Comparison of ENCODE assay signal across 14 cellular contexts in the genomic region with DNA sequence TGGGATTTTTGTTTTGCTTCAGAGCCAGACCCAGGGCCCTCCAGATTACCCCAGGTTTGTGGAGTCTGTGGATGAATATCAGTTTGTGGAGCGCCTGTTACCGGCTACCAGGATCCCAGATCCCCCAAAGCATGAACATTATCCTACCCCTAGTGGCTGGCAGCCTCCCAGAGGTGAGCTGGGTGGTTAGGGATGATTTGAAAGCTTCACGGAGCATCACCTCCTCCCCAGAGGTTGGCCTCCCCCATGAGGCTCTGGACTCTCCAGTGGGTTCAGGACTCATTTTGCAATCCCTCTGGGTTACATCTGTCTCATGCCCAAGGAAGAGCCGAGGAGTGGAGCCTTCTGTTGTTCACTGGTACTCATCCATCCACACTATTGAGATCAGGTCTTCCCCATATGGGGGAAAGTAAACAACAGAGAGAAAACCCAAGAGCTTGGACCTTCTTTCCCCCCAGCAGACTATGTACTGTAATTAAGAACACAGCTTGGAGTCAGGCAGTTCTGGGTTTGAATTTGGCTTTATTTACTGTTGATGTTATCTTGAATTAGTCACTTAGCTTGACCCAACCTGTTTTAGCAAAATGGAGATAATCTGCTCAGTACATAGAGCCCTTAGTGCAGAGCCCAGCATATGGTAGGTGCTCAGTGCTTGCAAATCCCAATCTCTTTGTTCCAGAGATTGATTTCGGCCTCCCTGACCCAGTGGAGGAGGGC. TPM values are rescaled to one million over a fixed set of nuclear protein-coding genes. Genes with fewer than 3 reads are reported as not detected.
A peak's percentile ranks its signal among the peaks of the same experiment; 100 is the strongest.
DNase-seq lines count a peak whose midpoint lies in the region; ATAC-seq and TF ChIP-seq lines count a peak whose summit lies in the region.
"Had no signal": no experiment of that assay in that cellular context is flagged by ENCODE, and none has a peak within 500 bp of the region (broad histone marks: within the 10 kb centered on the region; RNA-seq: fewer than 3 reads in every experiment).

No MANE protein-coding gene starts in this region.

- H3K9me3 Mint-ChIP-seq in T-helper 1 cell treated with Interleukin-12 subunit alpha and Interleukin-12 subunit beta and Interleukin-4 antibody, amounts not matched to agents 30 μg/mL and 1 μg/mL, for 36 hours: no peaks in the 10 kb centered on the region
- no peaks in the 10 kb centered on the region for H3K9me3 Mint-ChIP-seq in activated naive CD8-positive, alpha-beta T cell treated with anti-CD3 and anti-CD28 coated beads for 36 hours
- H3K9me3 Mint-ChIP-seq in nephron: no peaks in the 10 kb centered on the region
- H3K9me3 Mint-ChIP-seq: dendritic cell treated with granulocyte-macrophage colony-stimulating factor and Interleukin-4, amounts not matched to agents 40 ng/mL and 50 ng/mL, for 4 days had no signal

- H3K4me3 ChIP-seq in HEK293 (ENCODE audit: low read depth, low read length): no peak overlapping the region
- H3K4me3 ChIP-seq in SJCRH30: no peak overlapping the region
- H3K4me3 ChIP-seq: lower lobe of right lung, ovary, suprapubic skin had no signal

- H3K4me1 Mint-ChIP-seq in T-helper 1 cell treated with Interleukin-12 subunit alpha and Interleukin-12 subunit beta and Interleukin-4 antibody, amounts not matched to agents 30 μg/mL and 1 μg/mL, for 36 hours (ENCODE audit: low read depth): peaks cover 20% of the 10 kb centered on the region
- peaks cover 25% of the 10 kb centered on the region for H3K4me1 Mint-ChIP-seq in activated naive CD8-positive, alpha-beta T cell treated with anti-CD3 and anti-CD28 coated beads for 36 hours
- peaks cover 20% of the 10 kb centered on the region for H3K4me1 Mint-ChIP-seq in nephron

- DNase-seq in T-helper 1 cell (no peak), NCI-H526 (lab: John Stamatoyannopoulos, UW) (no peak), SJCRH30 (no peak)
- no peak for DNase-seq in activated naive CD8-positive, alpha-beta T cell treated with anti-CD3 and anti-CD28 coated beads for 36 hours
- DNase-seq: 8988T, amygdala, lower lobe of right lung, ovary had no signal

- peaks cover 3% of the 10 kb centered on the region; the same call in 1 of the 2 replicates for H3K4me1 ChIP-seq in HEK293 (ENCODE audit: control insufficient read depth, insufficient read depth, low read length)
- H3K4me1 ChIP-seq in SJCRH30: peaks cover 4% of the 10 kb centered on the region; the same call in 1 of the 2 replicates

- H3K36me3 Mint-ChIP-seq in T-helper 1 cell treated with Interleukin-12 subunit alpha and Interleukin-12 subunit beta and Interleukin-4 antibody, amounts not matched to agents 30 μg/mL and 1 μg/mL, for 36 hours (ENCODE audit: low read depth): peaks cover 42% of the 10 kb centered on the region
- H3K36me3 Mint-ChIP-seq in activated naive CD8-positive, alpha-beta T cell treated with anti-CD3 and anti-CD28 coated beads for 36 hours: peaks cover 30% of the 10 kb centered on the region
- H3K36me3 Mint-ChIP-seq in nephron (ENCODE audit: low read depth): peaks cover 40% of the 10 kb centered on the region

- POLR2A ChIA-PET in HEK293 (lab: Yijun Ruan, JAX): interaction anchor here (1.3 to 1.5 kb wide), 2 partner anchors 11 to 280 kb away, joined by 3 to 5 read pairs; a partner anchor contains a TSS

- no peaks in the 10 kb centered on the region for H3K27me3 ChIP-seq in SJCRH30
- H3K27me3 ChIP-seq: ovary, suprapubic skin had no signal

- peak overlapping the region; percentile 40 for H3K4me3 Mint-ChIP-seq in T-helper 1 cell treated with Interleukin-12 subunit alpha and Interleukin-12 subunit beta and Interleukin-4 antibody, amounts not matched to agents 30 μg/mL and 1 μg/mL, for 36 hours
- H3K4me3 Mint-ChIP-seq in activated naive CD8-positive, alpha-beta T cell treated with anti-CD3 and anti-CD28 coated beads for 36 hours: peak overlapping the region; percentile 32
- peak overlapping the region; percentile 78 to 85 (median 84) for H3K4me3 Mint-ChIP-seq in nephron
- H3K4me3 Mint-ChIP-seq: dendritic cell treated with granulocyte-macrophage colony-stimulating factor and Interleukin-4, amounts not matched to agents 40 ng/mL and 50 ng/mL, for 4 days had no signal

- H3K36me3 ChIP-seq in HEK293 (ENCODE audit: control insufficient read depth in 2 of 2, insufficient read depth in 1 of 2, low read length in 2 of 2) (peaks cover 0 to 79% of the 10 kb centered on the region in 2 experiments; a peak in 2 of 3 replicates), SJCRH30 (peaks cover 46% of the 10 kb centered on the region)
- H3K36me3 ChIP-seq: ovary had no signal

- no peaks in the 10 kb centered on the region for H3K27me3 Mint-ChIP-seq in T-helper 1 cell treated with Interleukin-12 subunit alpha and Interleukin-12 subunit beta and Interleukin-4 antibody, amounts not matched to agents 30 μg/mL and 1 μg/mL, for 36 hours (ENCODE audit: low read depth)
- H3K27me3 Mint-ChIP-seq in activated naive CD8-positive, alpha-beta T cell treated with anti-CD3 and anti-CD28 coated beads for 36 hours: peaks cover 3% of the 10 kb centered on the region
- H3K27me3 Mint-ChIP-seq in nephron (ENCODE audit: low read depth): no peaks in the 10 kb centered on the region
- H3K27me3 Mint-ChIP-seq: dendritic cell treated with granulocyte-macrophage colony-stimulating factor and Interleukin-4, amounts not matched to agents 40 ng/mL and 50 ng/mL, for 4 days had no signal

- TF ChIP-seq CTCF in HEK293 (tag by site-specific recombination; IDR thresholded peaks at IDR 0.05) (no peak), nephron (IDR thresholded peaks at IDR 0.05; ENCODE audit: unreplicated experiment in 3 of 3) (no peak)

- H3K9me3 ChIP-seq in HEK293 (ENCODE audit: control insufficient read depth, insufficient read depth, low read depth, low read length) (no peaks in the 10 kb centered on the region), SJCRH30 (replicated peaks) (no peaks in the 10 kb centered on the region)
- H3K9me3 ChIP-seq: lower lobe of right lung, ovary, suprapubic skin had no signal

- ATAC-seq in HG02970 (IDR thresholded peaks at IDR 0.05; ENCODE audit: low FRiP score, unreplicated experiment): no peak
- ATAC-seq: lower lobe of right lung had no signal

- H3K27ac Mint-ChIP-seq in T-helper 1 cell treated with Interleukin-12 subunit alpha and Interleukin-12 subunit beta and Interleukin-4 antibody, amounts not matched to agents 30 μg/mL and 1 μg/mL, for 36 hours: no peak overlapping the region
- peak overlapping the region; percentile 60 for H3K27ac Mint-ChIP-seq in activated naive CD8-positive, alpha-beta T cell treated with anti-CD3 and anti-CD28 coated beads for 36 hours
- no peak overlapping the region for H3K27ac Mint-ChIP-seq in nephron
- H3K27ac Mint-ChIP-seq: dendritic cell treated with granulocyte-macrophage colony-stimulating factor and Interleukin-4, amounts not matched to agents 40 ng/mL and 50 ng/mL, for 4 days had no signal

- H3K27ac ChIP-seq in HEK293 (ENCODE audit: extremely low read depth, low read depth, low read length) (no peak overlapping the region), SJCRH30 (no peak overlapping the region)
- H3K27ac ChIP-seq: lower lobe of right lung, ovary, suprapubic skin had no signal

- CTCF ChIA-PET in HEK293 (lab: Yijun Ruan, JAX): interaction anchor here (1.6 kb wide), 1 partner anchor 14 kb away, joined by 7 read pairs; no protein-coding TSS in a partner anchor

TF ChIP-seq in HEK293, 187 proteins besides CTCF, POLR2A, EP300 and RAD21:
- TF ChIP-seq GLIS1 (tag by site-specific recombination; IDR thresholded peaks at IDR 0.05) (peak; percentile 83), IKZF3 (tag by site-specific recombination; IDR thresholded peaks at IDR 0.05) (no peak), ZNF223 (tag by site-specific recombination; IDR thresholded peaks at IDR 0.05) (no peak), ZNF585B (tag by site-specific recombination; IDR thresholded peaks at IDR 0.05) (no peak), ZFP37 (tag by site-specific recombination; IDR thresholded peaks at IDR 0.05) (no peak), KLF8 (tag by site-specific recombination; IDR thresholded peaks at IDR 0.05) (no peak), ZNF138 (tag by site-specific recombination; IDR thresholded peaks at IDR 0.05; ENCODE audit: borderline replicate concordance) (no peak), ZNF391 (tag by site-specific recombination; IDR thresholded peaks at IDR 0.05; ENCODE audit: borderline replicate concordance, low read depth) (no peak)
- TF ChIP-seq, protein P1, sequence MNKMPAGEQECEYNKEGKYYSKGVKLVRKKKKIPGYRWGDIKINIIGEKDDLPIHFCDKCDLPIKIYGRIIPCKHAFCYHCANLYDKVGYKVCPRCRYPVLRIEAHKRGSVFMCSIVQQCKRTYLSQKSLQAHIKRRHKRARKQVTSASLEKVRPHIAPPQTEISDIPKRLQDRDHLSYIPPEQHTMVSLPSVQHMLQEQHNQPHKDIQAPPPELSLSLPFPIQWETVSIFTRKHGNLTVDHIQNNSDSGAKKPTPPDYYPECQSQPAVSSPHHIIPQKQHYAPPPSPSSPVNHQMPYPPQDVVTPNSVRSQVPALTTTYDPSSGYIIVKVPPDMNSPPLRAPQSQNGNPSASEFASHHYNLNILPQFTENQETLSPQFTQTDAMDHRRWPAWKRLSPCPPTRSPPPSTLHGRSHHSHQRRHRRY (tag by site-specific recombination; IDR thresholded peaks at IDR 0.05): no peak

RNA-seq across cellular contexts. Expression of a gene that starts 2.5 kb away (rescaled TPM):
- total RNA-seq in activated naive CD8-positive, alpha-beta T cell treated with anti-CD3 and anti-CD28 coated beads for 36 hours: 100 to 1,000 TPM in 1 of 2 experiments, 10 to 100 TPM in 1; 99.9 to 100 TPM
- total RNA-seq in SJCRH30 (2014; rRNA removed; shearing (Covaris generic)): 51.5 and 58.9 TPM in 2 replicates

RNA-seq across cellular contexts. Expression of a gene that starts 2.7 kb away (rescaled TPM):
- total RNA-seq in activated naive CD8-positive, alpha-beta T cell treated with anti-CD3 and anti-CD28 coated beads for 36 hours: 1,000 to 10,000 TPM; 1,087 to 1,097 TPM
- 281 and 356 TPM in 2 replicates for total RNA-seq in SJCRH30 (2014; rRNA removed; shearing (Covaris generic))

RNA-seq across cellular contexts. Expression of a gene that starts 7.1 kb away (rescaled TPM):
- total RNA-seq in activated naive CD8-positive, alpha-beta T cell treated with anti-CD3 and anti-CD28 coated beads for 36 hours: 10 to 100 TPM; 14.9 to 15.1 TPM
- 8.3 and 9.4 TPM in 2 replicates for total RNA-seq in SJCRH30 (2014; rRNA removed; shearing (Covaris generic))

RNA-seq across cellular contexts. Expression of a gene that starts 9.7 kb away (rescaled TPM):
- total RNA-seq in activated naive CD8-positive, alpha-beta T cell treated with anti-CD3 and anti-CD28 coated beads for 36 hours: 10 to 100 TPM; 27.5 to 29.3 TPM
- total RNA-seq in SJCRH30 (2014; rRNA removed; shearing (Covaris generic)): 7.8 and 8.4 TPM in 2 replicates

RNA-seq across cellular contexts. Expression of a gene that starts 13.0 kb away (rescaled TPM):
- 10 to 100 TPM; 12.3 to 14.7 TPM for total RNA-seq in activated naive CD8-positive, alpha-beta T cell treated with anti-CD3 and anti-CD28 coated beads for 36 hours
- total RNA-seq in SJCRH30 (2014; rRNA removed; shearing (Covaris generic)): 2.9 and 3.7 TPM in 2 replicates

Comparison
In these comparisons a context has a peak if more than half of its experiments do, and no peak if none do; other contexts are left out.
1. H3K4me3 Mint-ChIP-seq: peak in every context shown above with its lines; median percentile 84 in nephron; 40 in T-helper 1 cell treated with Interleukin-12 subunit alpha and Interleukin-12 subunit beta and Interleukin-4 antibody, amounts not matched to agents 30 μg/mL and 1 μg/mL, for 36 hours; 32 in activated naive CD8-positive, alpha-beta T cell treated with anti-CD3 and anti-CD28 coated beads for 36 hours.